In the genomic region with DNA sequence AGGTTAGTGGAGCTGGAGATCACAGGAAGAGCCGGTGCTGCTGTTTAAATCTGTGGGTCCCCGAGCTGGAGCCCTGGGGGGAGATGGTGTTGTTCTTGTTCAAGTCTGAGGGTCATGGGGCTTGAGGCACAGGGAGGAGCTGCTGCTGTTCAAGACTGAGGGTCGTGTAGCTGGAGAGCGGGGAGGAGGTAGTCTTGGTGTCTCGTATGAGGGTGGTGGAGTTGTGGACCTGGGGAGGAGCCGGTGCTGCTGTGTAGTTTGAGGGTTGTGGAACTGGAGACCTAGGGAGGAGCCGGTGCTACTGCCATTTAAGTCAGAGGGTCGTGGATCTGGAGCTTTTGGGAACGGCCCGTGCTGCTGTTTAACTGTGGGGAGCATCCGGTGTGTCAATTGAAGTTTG, we compare ENCODE assay signal across 24 cellular contexts.
DNase-seq lines count a peak whose midpoint lies in the region; ATAC-seq, FAIRE-seq and TF ChIP-seq lines count a peak whose summit lies in the region.
"Had no signal": no experiment of that assay in that cellular context is flagged by ENCODE, and none has a peak within 500 bp of the region (broad histone marks: within the 10 kb centered on the region; RNA-seq: fewer than 3 reads in every experiment).

No MANE protein-coding gene starts in this region.

- WGBS in heart right ventricle, 2 donors, result 87% methylated on average over 11 of the region's 11 CpGs
- whole genome bisulfite sequencing in pancreas, 2 donors, result 59 to 73% methylated on average over 11 of the region's 11 CpGs

- ATAC-seq in heart right ventricle (no peak), pancreas (no peak)
- ATAC-seq: HCT116 had no signal

- no peak overlapping the region for H3K4me3 Mint-ChIP-seq in neural crest cell
- H3K4me3 Mint-ChIP-seq: B cell; CD4-positive, alpha-beta memory T cell had no signal

- H3K9me3 ChIP-seq in BLaER1, result no peaks in the 10 kb centered on the region
- H3K9me3 ChIP-seq in heart right ventricle, result no peaks in the 10 kb centered on the region
- H3K9me3 ChIP-seq in uterus, result no peaks in the 10 kb centered on the region
- H3K9me3 ChIP-seq in pancreas, result no peaks in the 10 kb centered on the region

- no peaks in the 10 kb centered on the region for H3K4me1 Mint-ChIP-seq in neural crest cell
- H3K4me1 Mint-ChIP-seq: B cell; CD4-positive, alpha-beta memory T cell had no signal

- POLR2A ChIA-PET in RWPE1 (lab: Yijun Ruan, JAX; ENCODE audit: low non-redundant PET), result no interaction called here

- FAIRE-seq in pancreas (lab: Jason Lieb, UNC), result no peak
- FAIRE-seq: A204.1, G401.6, GM12892, GM19239, H1 had no signal

- no peaks in the 10 kb centered on the region for H4K20me1 ChIP-seq in BLaER1

- H3K9me3 Mint-ChIP-seq in neural crest cell, result peaks cover 3% of the 10 kb centered on the region
- H3K9me3 Mint-ChIP-seq: CD4-positive, alpha-beta memory T cell had no signal

- H3K27me3 ChIP-seq in BLaER1 (no peaks in the 10 kb centered on the region), heart right ventricle (no peaks in the 10 kb centered on the region), dorsolateral prefrontal cortex (no peaks in the 10 kb centered on the region), uterus (no peaks in the 10 kb centered on the region), pancreas (no peaks in the 10 kb centered on the region)

- peak overlapping the region; percentile 70 for H3K4me2 ChIP-seq in BLaER1

- TF ChIP-seq CTCF in RWPE1 (conservative IDR thresholded peaks at IDR 0.05; ENCODE audit: low read depth), result no peak
- no peak for TF ChIP-seq CTCF in neural crest cell (conservative IDR thresholded peaks at IDR 0.05)
- TF ChIP-seq CTCF in heart right ventricle (IDR thresholded peaks at IDR 0.05), result no peak
- no peak for TF ChIP-seq CTCF in dorsolateral prefrontal cortex (IDR thresholded peaks at IDR 0.05 in 54 of 56, conservative IDR thresholded peaks at IDR 0.05 in 2 of 56; ENCODE audit: low read depth in 1 of 56, partially characterized antibody in 56 of 56)
- TF ChIP-seq CTCF in uterus (IDR thresholded peaks at IDR 0.05), result no peak
- no peak for TF ChIP-seq CTCF in pancreas (IDR thresholded peaks at IDR 0.05)

- H3K27ac ChIP-seq in BLaER1 (no peak overlapping the region), RWPE1 (peak overlapping the region; percentile 14), heart right ventricle (no peak overlapping the region), dorsolateral prefrontal cortex (no peak overlapping the region), uterus (no peak overlapping the region), pancreas (no peak overlapping the region)
- H3K27ac ChIP-seq: 22Rv1, GM23248 had no signal

- H3K4me3 ChIP-seq in BLaER1 (no peak overlapping the region), heart right ventricle (no peak overlapping the region), dorsolateral prefrontal cortex (no peak overlapping the region), uterus (no peak overlapping the region), pancreas (no peak overlapping the region)
- H3K4me3 ChIP-seq: GM23248 had no signal

- H3K27ac Mint-ChIP-seq in neural crest cell (ENCODE audit: unreplicated experiment), result peak overlapping the region; percentile 88
- H3K27ac Mint-ChIP-seq: B cell had no signal

- CTCF ChIA-PET in RWPE1 (lab: Yijun Ruan, JAX), result no interaction called here

- H3K36me3 ChIP-seq in BLaER1 (no peaks in the 10 kb centered on the region), heart right ventricle (no peaks in the 10 kb centered on the region), uterus (no peaks in the 10 kb centered on the region), pancreas (no peaks in the 10 kb centered on the region)

- TF ChIP-seq POLR2A in uterus (IDR thresholded peaks at IDR 0.05), result no peak

- H3K4me1 ChIP-seq in BLaER1, result peaks cover 11% of the 10 kb centered on the region
- no peaks in the 10 kb centered on the region for H3K4me1 ChIP-seq in heart right ventricle
- H3K4me1 ChIP-seq in uterus, result no peaks in the 10 kb centered on the region
- no peaks in the 10 kb centered on the region for H3K4me1 ChIP-seq in pancreas

- intact Hi-C loops in posterior vena cava (cut with DNase I) (loop anchor here (5.0 to 10.0 kb wide), 2 partner anchors 83 to 620 kb away; no protein-coding TSS in a partner anchor), heart right ventricle (cut with DNase I) (loop anchor here in 9 of 10 donors (5.0 to 10.0 kb wide), 6 partner anchors 53 to 620 kb away; no protein-coding TSS in a partner anchor), dorsolateral prefrontal cortex (cut with DNase I) (loop anchor here (5.0 to 10.0 kb wide), 2 partner anchors 53 to 620 kb away; no protein-coding TSS in a partner anchor), uterus (cut with DNase I; ENCODE audit: low total_unique reads) (loop anchor here (10.0 kb wide), 2 partner anchors 73 to 617 kb away; no protein-coding TSS in a partner anchor), pancreas (cut with DNase I) (loop anchor here in 2 of 3 donors (5.0 to 10.0 kb wide), 3 partner anchors 53 to 620 kb away; no protein-coding TSS in a partner anchor)

- H3K27me3 Mint-ChIP-seq in neural crest cell (ENCODE audit: low read depth), result peaks cover 7% of the 10 kb centered on the region
- H3K27me3 Mint-ChIP-seq: CD4-positive, alpha-beta memory T cell had no signal

- H3K36me3 Mint-ChIP-seq in neural crest cell (ENCODE audit: low read depth), result no peaks in the 10 kb centered on the region
- H3K36me3 Mint-ChIP-seq: CD4-positive, alpha-beta memory T cell had no signal

- DNase-seq in RWPE1 (ENCODE audit: low spot score), result no peak
- DNase-seq in neural crest cell (ENCODE audit: low read depth, low spot score), result no peak
- peak; percentile 57 for DNase-seq in posterior vena cava (ENCODE audit: low spot score)
- no peak for DNase-seq in heart right ventricle
- no peak for DNase-seq in dorsolateral prefrontal cortex
- no peak for DNase-seq in uterus
- no peak for DNase-seq in pancreas
- DNase-seq: C1 segment of cervical spinal cord; Calu3; CD4-positive, alpha-beta memory T cell; COR-L47; DMS53; DMS79 treated with DMSO at 0.1 percent for 48 hours; GM23248; H7 had no signal

- peak overlapping the region; percentile 34; the same call in 1 of the 2 replicates for H3K9ac ChIP-seq in BLaER1
- H3K9ac ChIP-seq: GM23248 had no signal
